In the genomic region with DNA sequence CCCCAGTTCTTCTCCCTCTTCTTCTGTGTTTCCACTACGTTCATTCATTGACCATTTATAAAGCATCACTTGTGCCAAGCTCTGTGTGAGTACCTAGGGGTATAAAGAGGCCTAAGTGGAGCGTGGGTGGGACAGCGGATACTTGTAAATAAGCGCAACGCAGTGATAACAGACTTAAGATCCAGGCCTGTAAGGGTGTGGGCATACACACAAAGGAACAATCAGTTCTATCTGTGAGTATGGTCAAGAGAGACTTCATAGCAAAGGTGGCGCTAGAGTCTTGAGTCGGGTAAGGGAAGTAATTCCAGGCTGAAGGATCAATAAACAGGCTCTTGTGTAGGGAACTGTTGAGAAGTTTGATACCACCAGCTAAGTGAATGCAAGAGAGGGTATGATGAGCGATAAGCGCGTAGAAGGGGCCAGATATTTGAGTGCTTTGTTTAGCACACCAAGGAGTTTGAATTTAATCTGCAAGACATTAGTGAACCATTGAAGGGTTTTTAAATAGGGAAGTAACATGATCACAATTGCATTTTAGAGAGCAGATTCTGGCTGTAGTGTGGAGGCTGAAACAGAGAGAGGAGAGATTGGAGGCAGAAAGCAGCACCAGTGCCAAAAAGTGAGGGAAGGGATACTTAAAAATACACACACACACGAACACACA, we compare ENCODE assay signal across 8 cellular contexts. TPM values are rescaled to one million over a fixed set of nuclear protein-coding genes. Genes with fewer than 3 reads are reported as not detected.
DNase-seq lines count a peak whose midpoint lies in the region; ATAC-seq, FAIRE-seq and TF ChIP-seq lines count a peak whose summit lies in the region.

No MANE protein-coding gene starts in this region.

- peaks cover 5% of the 10 kb centered on the region for H4K20me1 ChIP-seq in osteoblast (ENCODE audit: insufficient read depth, low read length)

- DNase-seq in NB4 (ENCODE audit: low read depth) (peak; percentile 52), dorsolateral prefrontal cortex (no peak), osteoblast (ENCODE audit: insufficient read length, low spot score, missing footprints) (no peak), A172 (ENCODE audit: low spot score) (no peak), GM12892 (ENCODE audit: insufficient read length) (no peak), GM12891 (ENCODE audit: insufficient read length, low spot score) (no peak)

- no peak for TF ChIP-seq CTCF in NB4 (IDR thresholded peaks at IDR 0.05; ENCODE audit: low read depth, low read length)
- peak in 2 of 56 donors; percentile 9 to 14 for TF ChIP-seq CTCF in dorsolateral prefrontal cortex (IDR thresholded peaks at IDR 0.05 in 54 of 56, conservative IDR thresholded peaks at IDR 0.05 in 2 of 56; ENCODE audit: low read depth in 1 of 56, partially characterized antibody in 56 of 56)
- no peak for TF ChIP-seq CTCF in osteoblast (IDR thresholded peaks at IDR 0.05; ENCODE audit: extremely low read depth, low read depth, low read length)

- peak overlapping the region in 36 of 59 donors; percentile 43 to 91 (median 84) for H3K27ac ChIP-seq in dorsolateral prefrontal cortex
- no peak overlapping the region for H3K27ac ChIP-seq in osteoblast (ENCODE audit: low read depth, low read length)

- FAIRE-seq in GM12892 (lab: Jason Lieb, UNC) (no peak), GM12891 (lab: Jason Lieb, UNC) (no peak)

- H3K27me3 ChIP-seq in dorsolateral prefrontal cortex = no peaks in the 10 kb centered on the region
- H3K27me3 ChIP-seq in osteoblast (ENCODE audit: insufficient read depth, low read length) = no peaks in the 10 kb centered on the region

- H2AFZ ChIP-seq in osteoblast (ENCODE audit: low read length) = peak overlapping the region; percentile 88

- no peak for TF ChIP-seq POLR2A in NB4 (IDR thresholded peaks at IDR 0.05; ENCODE audit: extremely low read depth, insufficient read length)
- TF ChIP-seq POLR2A in GM12892 (IDR thresholded peaks at IDR 0.05; ENCODE audit: low read depth, low read length) = no peak
- TF ChIP-seq POLR2A in GM12891 (IDR thresholded peaks at IDR 0.05; ENCODE audit: low read depth, low read length) = no peak

- H3K4me1 ChIP-seq in osteoblast (ENCODE audit: insufficient read depth, low read length) = peaks cover 14% of the 10 kb centered on the region

- H3K4me2 ChIP-seq in osteoblast (ENCODE audit: insufficient read depth, low read length) = peak overlapping the region; percentile 98

- intact Hi-C loops in dorsolateral prefrontal cortex (cut with DNase I) = loop anchor here in 1 of 2 donors (2.0 kb wide), 1 partner anchor 93 kb away; a partner anchor contains a TSS

- peaks cover 37% of the 10 kb centered on the region for H3K79me2 ChIP-seq in osteoblast (ENCODE audit: insufficient read depth, low read length)

- no peaks in the 10 kb centered on the region for H3K9me3 ChIP-seq in osteoblast (ENCODE audit: low read depth, low read length)

- no peaks in the 10 kb centered on the region for H3K36me3 ChIP-seq in osteoblast (ENCODE audit: insufficient read depth, low read length)

- no peak for ATAC-seq in GM21367 (IDR thresholded peaks at IDR 0.05; ENCODE audit: unreplicated experiment)

- peak overlapping the region; percentile 100; the same call in 1 of the 2 replicates for H3K4me3 ChIP-seq in GM08714 (ENCODE audit: low read length)
- peak overlapping the region; percentile 54 for H3K4me3 ChIP-seq in NB4 (ENCODE audit: low read depth, low read length)
- peak overlapping the region in 58 of 59 donors; percentile 57 to 92 (median 78) for H3K4me3 ChIP-seq in dorsolateral prefrontal cortex
- peak overlapping the region; percentile 82 for H3K4me3 ChIP-seq in osteoblast (ENCODE audit: insufficient read depth, low read length)

TF ChIP-seq in GM12891, 5 proteins besides CTCF, POLR2A, EP300 and RAD21:
- TF ChIP-seq POLR2AphosphoS5 (IDR thresholded peaks at IDR 0.05; ENCODE audit: low read depth, low read length) (no peak), SPI1 (IDR thresholded peaks at IDR 0.05; ENCODE audit: low read depth, low read length) (no peak), POU2F2 (IDR thresholded peaks at IDR 0.05; ENCODE audit: low read depth, low read length) (no peak), TAF1 (IDR thresholded peaks at IDR 0.05; ENCODE audit: low read depth, low read length) (no peak; the same call in 1 of the 2 replicates), PAX5 (IDR thresholded peaks at IDR 0.05; ENCODE audit: insufficient read depth, low read length, severe bottlenecking) (no peak)

RNA-seq across cellular contexts. Expression of a gene that starts 1.0 kb away (rescaled TPM):
- total RNA-seq in dorsolateral prefrontal cortex (10 to 100 TPM in 56 of 120 experiments, 1 to 10 TPM in 64; 5.8 to 13.8 (median 9.8) TPM), osteoblast (7.6 and 11.8 TPM in 2 replicates)
- 19.4 and 20.7 TPM in 2 replicates for total RNA-seq in A172 (2014; rRNA removed; shearing (Covaris generic))
- 6.0 TPM for polyA plus RNA-seq in GM12892 (2012; ENCODE audit: missing spikeins)
- polyA plus RNA-seq in GM12891 (2012; ENCODE audit: low read depth, missing spikeins) = 3.5 TPM
